12 cellular contexts compared by ENCODE assay signal in the genomic region with DNA sequence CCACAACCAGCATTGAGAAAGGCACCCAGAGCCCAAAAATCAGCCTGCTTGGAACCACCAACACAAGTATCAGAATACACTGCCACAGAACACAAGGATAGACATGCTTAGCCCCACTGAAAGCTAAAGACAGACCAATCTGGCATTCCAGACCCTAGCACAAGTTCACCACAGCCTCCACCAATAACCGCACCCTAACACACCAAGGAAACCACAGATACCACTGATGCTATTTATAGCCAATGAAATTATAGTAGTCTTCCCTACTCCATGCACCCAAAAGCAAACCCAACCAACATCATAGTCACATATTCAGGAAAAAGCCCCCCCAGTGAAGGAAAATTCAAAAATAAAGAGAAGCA.
DNase-seq lines count a peak whose midpoint lies in the region; ATAC-seq, FAIRE-seq and TF ChIP-seq lines count a peak whose summit lies in the region.
"Had no signal": no experiment of that assay in that cellular context is flagged by ENCODE, and none has a peak within 500 bp of the region (broad histone marks: within the 10 kb centered on the region; RNA-seq: fewer than 3 reads in every experiment).

No MANE protein-coding gene starts in this region.

- WGBS in GM12878 (ENCODE audit: insufficient coverage, insufficient replicate concordance, low lambda C conversion rate, missing lambda C conversion rate): 0% methylated on average over 1 of the region's 1 CpG

- no peak overlapping the region for H3K4me3 Mint-ChIP-seq in activated CD4-positive, alpha-beta T cell treated with anti-CD3 and anti-CD28 coated beads, Interleukin-2, amount 10 ng/mL, durations not matched to agents 24 days and 14 days
- H3K4me3 Mint-ChIP-seq: natural killer cell treated with Interleukin-12 subunit alpha and Interleukin-12 subunit beta and Interleukin-15 and Interleukin-18, amount 100 ng/mL, for 72 hours; T-helper 17 cell had no signal

- SMC1A ChIA-PET in GM12878 (lab: Charles Lee; ENCODE audit: uncharacterized antibody, unreplicated experiment): interaction anchor here (1.0 to 3.7 kb wide), 5 partner anchors 10 to 207 kb away, joined by 3 to 21 read pairs (median 5); no protein-coding TSS in a partner anchor

- no peaks in the 10 kb centered on the region for H3K79me2 ChIP-seq in GM12878 (ENCODE audit: control insufficient read depth, insufficient read depth, low read length)

- ATAC-seq in GM21576 (IDR thresholded peaks at IDR 0.05; ENCODE audit: unreplicated experiment) (peak; percentile 30), HG03280 (IDR thresholded peaks at IDR 0.05; ENCODE audit: unreplicated experiment) (peak; percentile 29), GM12878 (peak; percentile 64), foreskin keratinocyte (no peak), sciatic nerve (no peak)
- ATAC-seq: gastroesophageal sphincter had no signal

- RAD21 ChIA-PET in GM12878 (lab: Charles Lee; ENCODE audit: unreplicated experiment): interaction anchor here (1.6 kb wide), 1 partner anchor 83 kb away, joined by 4 read pairs; a partner anchor contains a TSS

- peak overlapping the region; percentile 60 for H3K27ac Mint-ChIP-seq in activated CD4-positive, alpha-beta T cell treated with anti-CD3 and anti-CD28 coated beads, Interleukin-2, amount 10 ng/mL, durations not matched to agents 24 days and 14 days
- H3K27ac Mint-ChIP-seq: natural killer cell treated with Interleukin-12 subunit alpha and Interleukin-12 subunit beta and Interleukin-15 and Interleukin-18, amount 100 ng/mL, for 72 hours; T-helper 17 cell had no signal

- H3K27me3 ChIP-seq in GM12878 (replicated peaks in 1 of 2; ENCODE audit: control insufficient read depth in 2 of 2, insufficient read depth in 2 of 2, low read length in 1 of 2) (no peaks in the 10 kb centered on the region), foreskin keratinocyte (no peaks in the 10 kb centered on the region)
- H3K27me3 ChIP-seq: gastroesophageal sphincter had no signal

- peak overlapping the region; percentile 79 for H3K27ac ChIP-seq in GM12878 (ENCODE audit: control insufficient read depth, insufficient read depth)
- H3K27ac ChIP-seq in foreskin keratinocyte: no peak overlapping the region
- H3K27ac ChIP-seq: gastroesophageal sphincter had no signal

- peaks cover 22% of the 10 kb centered on the region for H3K9me3 Mint-ChIP-seq in activated CD4-positive, alpha-beta T cell treated with anti-CD3 and anti-CD28 coated beads, Interleukin-2, amount 10 ng/mL, durations not matched to agents 24 days and 14 days
- H3K9me3 Mint-ChIP-seq: natural killer cell treated with Interleukin-12 subunit alpha and Interleukin-12 subunit beta and Interleukin-15 and Interleukin-18, amount 100 ng/mL, for 72 hours had no signal

- POLR2A ChIA-PET in GM12878 (lab: Charles Lee): no interaction called here

- TF ChIP-seq EP300 in GM12878 (IDR thresholded peaks at IDR 0.05; ENCODE audit: borderline replicate concordance in 1 of 2, control insufficient read depth in 1 of 2, low read depth in 2 of 2, low read length in 2 of 2): no peak

- no peaks in the 10 kb centered on the region for H3K36me3 ChIP-seq in GM12878 (ENCODE audit: control insufficient read depth in 2 of 2, insufficient read depth in 2 of 2, low read length in 1 of 2)
- H3K36me3 ChIP-seq: gastroesophageal sphincter had no signal

- CTCF ChIA-PET in GM12878 (lab: Yijun Ruan, JAX): interaction anchor here (0.6 to 1.8 kb wide), 4 partner anchors 10 to 288 kb away, joined by 3 to 7 read pairs (median 5); no protein-coding TSS in a partner anchor

- H3K4me3 ChIP-seq in GM12878: peak overlapping the region; percentile 42; the same call in 1 of the 2 replicates
- H3K4me3 ChIP-seq: gastroesophageal sphincter had no signal

- TF ChIP-seq RAD21 in GM12878 (IDR thresholded peaks at IDR 0.05; ENCODE audit: insufficient read depth, low read depth, low read length): no peak

- TF ChIP-seq CTCF in GM12878 (IDR thresholded peaks at IDR 0.05 in 2 of 3, conservative IDR thresholded peaks at IDR 0.05 in 1 of 3; ENCODE audit: control insufficient read depth in 2 of 3, extremely low read depth in 1 of 3, insufficient read depth in 1 of 3, low read depth in 3 of 3, low read length in 3 of 3) (no peak), foreskin keratinocyte (conservative IDR thresholded peaks at IDR 0.05) (no peak)

- intact Hi-C loops in activated CD4-positive, alpha-beta T cell treated with anti-CD3 and anti-CD28 coated beads, Interleukin-2, amount 10 ng/mL, durations not matched to agents 24 days and 14 days (cut with micrococcal nuclease): no loop called here
- intact Hi-C loops in GM12878 (cut with micrococcal nuclease; ENCODE audit: unreplicated experiment): loop anchor here (2.0 to 10.0 kb wide), 4 partner anchors 83 to 674 kb away; a partner anchor contains a TSS
- intact Hi-C loops in sciatic nerve (cut with DNase I): no loop called here

- H3K4me1 Mint-ChIP-seq in activated CD4-positive, alpha-beta T cell treated with anti-CD3 and anti-CD28 coated beads, Interleukin-2, amount 10 ng/mL, durations not matched to agents 24 days and 14 days: peaks cover 9% of the 10 kb centered on the region

- peaks cover 28% of the 10 kb centered on the region for H3K4me1 ChIP-seq in GM12878 (ENCODE audit: control insufficient read depth, insufficient read depth, low read length)
- H3K4me1 ChIP-seq in foreskin keratinocyte: no peaks in the 10 kb centered on the region
- H3K4me1 ChIP-seq: gastroesophageal sphincter had no signal

- peak overlapping the region; percentile 14; the same call in 1 of the 2 replicates for H3K9ac ChIP-seq in GM12878 (ENCODE audit: control insufficient read depth, insufficient read depth, low read length)

- no TSS peak for BruUV-seq in GM12878 (replicated peaks; lab: Mats Ljungman, UMichigan)

- H3K4me2 ChIP-seq in GM12878 (ENCODE audit: control insufficient read depth, insufficient read depth): peak overlapping the region; percentile 82

- no peak for DNase-seq in activated CD4-positive, alpha-beta T cell treated with anti-CD3 and anti-CD28 coated beads, Interleukin-2, amount 10 ng/mL, durations not matched to agents 24 days and 14 days
- DNase-seq in activated CD4-positive, alpha-beta T cell treated with anti-CD3 and anti-CD28 coated beads for 1 hour: no peak
- DNase-seq in GM12878 (ENCODE audit: low read depth, low spot score) (no peak), foreskin keratinocyte (no peak), NCI-H187 (lab: John Stamatoyannopoulos, UW) (no peak), sciatic nerve (ENCODE audit: low spot score) (no peak)
- DNase-seq: anterior cingulate cortex, T-helper 17 cell had no signal

- TF ChIP-seq POLR2A in GM12878 (IDR thresholded peaks at IDR 0.05; ENCODE audit: low read depth, low read length): no peak

- in situ Hi-C loops in GM12878 (cut with MboI): no loop called here

- H3K36me3 Mint-ChIP-seq in activated CD4-positive, alpha-beta T cell treated with anti-CD3 and anti-CD28 coated beads, Interleukin-2, amount 10 ng/mL, durations not matched to agents 24 days and 14 days (ENCODE audit: low read depth): peaks cover 8% of the 10 kb centered on the region
- H3K36me3 Mint-ChIP-seq: natural killer cell treated with Interleukin-12 subunit alpha and Interleukin-12 subunit beta and Interleukin-15 and Interleukin-18, amount 100 ng/mL, for 72 hours had no signal

- no peaks in the 10 kb centered on the region for H4K20me1 ChIP-seq in GM12878 (ENCODE audit: control insufficient read depth, insufficient read depth)

- H3K27me3 Mint-ChIP-seq in activated CD4-positive, alpha-beta T cell treated with anti-CD3 and anti-CD28 coated beads, Interleukin-2, amount 10 ng/mL, durations not matched to agents 24 days and 14 days: no peaks in the 10 kb centered on the region
- H3K27me3 Mint-ChIP-seq: T-helper 17 cell had no signal

- FAIRE-seq in GM12878 (lab: Jason Lieb, UNC): no peak

- H2AFZ ChIP-seq in GM12878 (ENCODE audit: control insufficient read depth, low read depth, low read length): peak overlapping the region; percentile 39; the same call in 1 of the 2 replicates

- H3K9me3 ChIP-seq in GM12878 (replicated peaks; ENCODE audit: control insufficient read depth, insufficient read depth, low read length): peaks cover 9% of the 10 kb centered on the region

TF ChIP-seq in GM12878, 131 proteins besides CTCF, POLR2A, EP300 and RAD21 (continues in another document):
- no peak for TF ChIP-seq IKZF1 (conservative IDR thresholded peaks at IDR 0.05)
- peak in 1 of 2 experiments; percentile 35; a peak in 1 of 4 replicates for TF ChIP-seq IKZF2 (IDR thresholded peaks at IDR 0.05)
- TF ChIP-seq FOXM1 (IDR thresholded peaks at IDR 0.05; ENCODE audit: low read depth, low read length): peak; percentile 55; the same call in 1 of the 2 replicates
- no peak for TF ChIP-seq NRF1 (conservative IDR thresholded peaks at IDR 0.05; ENCODE audit: low read depth, low read length)
- peak; percentile 68 for TF ChIP-seq CBFB (IDR thresholded peaks at IDR 0.05; ENCODE audit: low read depth)
- 0 out of 2 replicates have a peak, but pooled peaks have one; percentile 27 for TF ChIP-seq MTA3 (IDR thresholded peaks at IDR 0.05; ENCODE audit: borderline replicate concordance, low read length)
- TF ChIP-seq SIN3A (IDR thresholded peaks at IDR 0.05; ENCODE audit: low read depth, low read length): no peak
- TF ChIP-seq, protein P1, sequence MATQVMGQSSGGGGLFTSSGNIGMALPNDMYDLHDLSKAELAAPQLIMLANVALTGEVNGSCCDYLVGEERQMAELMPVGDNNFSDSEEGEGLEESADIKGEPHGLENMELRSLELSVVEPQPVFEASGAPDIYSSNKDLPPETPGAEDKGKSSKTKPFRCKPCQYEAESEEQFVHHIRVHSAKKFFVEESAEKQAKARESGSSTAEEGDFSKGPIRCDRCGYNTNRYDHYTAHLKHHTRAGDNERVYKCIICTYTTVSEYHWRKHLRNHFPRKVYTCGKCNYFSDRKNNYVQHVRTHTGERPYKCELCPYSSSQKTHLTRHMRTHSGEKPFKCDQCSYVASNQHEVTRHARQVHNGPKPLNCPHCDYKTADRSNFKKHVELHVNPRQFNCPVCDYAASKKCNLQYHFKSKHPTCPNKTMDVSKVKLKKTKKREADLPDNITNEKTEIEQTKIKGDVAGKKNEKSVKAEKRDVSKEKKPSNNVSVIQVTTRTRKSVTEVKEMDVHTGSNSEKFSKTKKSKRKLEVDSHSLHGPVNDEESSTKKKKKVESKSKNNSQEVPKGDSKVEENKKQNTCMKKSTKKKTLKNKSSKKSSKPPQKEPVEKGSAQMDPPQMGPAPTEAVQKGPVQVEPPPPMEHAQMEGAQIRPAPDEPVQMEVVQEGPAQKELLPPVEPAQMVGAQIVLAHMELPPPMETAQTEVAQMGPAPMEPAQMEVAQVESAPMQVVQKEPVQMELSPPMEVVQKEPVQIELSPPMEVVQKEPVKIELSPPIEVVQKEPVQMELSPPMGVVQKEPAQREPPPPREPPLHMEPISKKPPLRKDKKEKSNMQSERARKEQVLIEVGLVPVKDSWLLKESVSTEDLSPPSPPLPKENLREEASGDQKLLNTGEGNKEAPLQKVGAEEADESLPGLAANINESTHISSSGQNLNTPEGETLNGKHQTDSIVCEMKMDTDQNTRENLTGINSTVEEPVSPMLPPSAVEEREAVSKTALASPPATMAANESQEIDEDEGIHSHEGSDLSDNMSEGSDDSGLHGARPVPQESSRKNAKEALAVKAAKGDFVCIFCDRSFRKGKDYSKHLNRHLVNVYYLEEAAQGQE (IDR thresholded peaks at IDR 0.05; ENCODE audit: low read depth, low read length): no peak
- no peak for TF ChIP-seq CBX5 (IDR thresholded peaks at IDR 0.05; ENCODE audit: low read depth)

Comparison
In these comparisons a context has a peak if more than half of its experiments do, and no peak if none do; other contexts are left out.
1. ATAC-seq: peak in GM21576 (single experiment), HG03280 (single experiment) and GM12878 (single experiment); none in foreskin keratinocyte (single experiment) and sciatic nerve (single experiment).